In genomic region chr5:1037671-1038416, GRCh38 we compare ENCODE assay signal across 3 cellular contexts.
TF ChIP-seq lines count a peak whose summit lies in the region.

No MANE protein-coding gene starts in this region.

TF ChIP-seq in SK-N-SH, 30 proteins besides CTCF, POLR2A, EP300 and RAD21:
- no peak for TF ChIP-seq SMC3 (IDR thresholded peaks at IDR 0.05; ENCODE audit: low read depth, low read length)
- no peak for TF ChIP-seq EZH2phosphoT487 (IDR thresholded peaks at IDR 0.05; ENCODE audit: borderline replicate concordance, low read depth)
- no peak for TF ChIP-seq YY1 (IDR thresholded peaks at IDR 0.05; ENCODE audit: low read depth)
- no peak for TF ChIP-seq TAF1 (IDR thresholded peaks at IDR 0.05; ENCODE audit: borderline replicate concordance, low read depth, low read length)
- TF ChIP-seq, protein P1, sequence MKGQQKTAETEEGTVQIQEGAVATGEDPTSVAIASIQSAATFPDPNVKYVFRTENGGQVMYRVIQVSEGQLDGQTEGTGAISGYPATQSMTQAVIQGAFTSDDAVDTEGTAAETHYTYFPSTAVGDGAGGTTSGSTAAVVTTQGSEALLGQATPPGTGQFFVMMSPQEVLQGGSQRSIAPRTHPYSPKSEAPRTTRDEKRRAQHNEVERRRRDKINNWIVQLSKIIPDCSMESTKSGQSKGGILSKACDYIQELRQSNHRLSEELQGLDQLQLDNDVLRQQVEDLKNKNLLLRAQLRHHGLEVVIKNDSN (IDR thresholded peaks at IDR 0.05; ENCODE audit: borderline replicate concordance, low read depth), result no peak
- TF ChIP-seq MEF2A (IDR thresholded peaks at IDR 0.05; ENCODE audit: borderline replicate concordance, low read depth), result no peak
- TF ChIP-seq CHD2 (IDR thresholded peaks at IDR 0.05; ENCODE audit: low read length, partially characterized antibody), result no peak
- TF ChIP-seq FOXJ3 (CRISPR knock-in tag; IDR thresholded peaks at IDR 0.05), result no peak
- no peak for TF ChIP-seq GABPA (IDR thresholded peaks at IDR 0.05; ENCODE audit: low read depth)
- TF ChIP-seq, protein P2, sequence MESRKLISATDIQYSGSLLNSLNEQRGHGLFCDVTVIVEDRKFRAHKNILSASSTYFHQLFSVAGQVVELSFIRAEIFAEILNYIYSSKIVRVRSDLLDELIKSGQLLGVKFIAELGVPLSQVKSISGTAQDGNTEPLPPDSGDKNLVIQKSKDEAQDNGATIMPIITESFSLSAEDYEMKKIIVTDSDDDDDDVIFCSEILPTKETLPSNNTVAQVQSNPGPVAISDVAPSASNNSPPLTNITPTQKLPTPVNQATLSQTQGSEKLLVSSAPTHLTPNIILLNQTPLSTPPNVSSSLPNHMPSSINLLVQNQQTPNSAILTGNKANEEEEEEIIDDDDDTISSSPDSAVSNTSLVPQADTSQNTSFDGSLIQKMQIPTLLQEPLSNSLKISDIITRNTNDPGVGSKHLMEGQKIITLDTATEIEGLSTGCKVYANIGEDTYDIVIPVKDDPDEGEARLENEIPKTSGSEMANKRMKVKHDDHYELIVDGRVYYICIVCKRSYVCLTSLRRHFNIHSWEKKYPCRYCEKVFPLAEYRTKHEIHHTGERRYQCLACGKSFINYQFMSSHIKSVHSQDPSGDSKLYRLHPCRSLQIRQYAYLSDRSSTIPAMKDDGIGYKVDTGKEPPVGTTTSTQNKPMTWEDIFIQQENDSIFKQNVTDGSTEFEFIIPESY (IDR thresholded peaks at IDR 0.05; ENCODE audit: borderline replicate concordance, low read depth), result no peak
- no peak for TF ChIP-seq NFIC (IDR thresholded peaks at IDR 0.05; ENCODE audit: borderline replicate concordance)
- no peak for TF ChIP-seq IRF3 (IDR thresholded peaks at IDR 0.05; ENCODE audit: low read depth, low read length)
- no peak for TF ChIP-seq FOXM1 (IDR thresholded peaks at IDR 0.05; ENCODE audit: low read depth)
- no peak for TF ChIP-seq POLR2AphosphoS5 (IDR thresholded peaks at IDR 0.05; ENCODE audit: low read depth, low read length)
- TF ChIP-seq RCOR1 (IDR thresholded peaks at IDR 0.05; ENCODE audit: low read length), result no peak
- no peak for TF ChIP-seq GATA2 (CRISPR knock-in tag; IDR thresholded peaks at IDR 0.05)
- TF ChIP-seq MXI1 (IDR thresholded peaks at IDR 0.05; ENCODE audit: low read depth, low read length), result no peak
- TF ChIP-seq RXRA (IDR thresholded peaks at IDR 0.05; ENCODE audit: borderline replicate concordance, low read depth), result no peak

TF ChIP-seq in SK-N-SH treated with all-trans-retinoic acid at 6 μM for 48 hours, 23 proteins besides CTCF, POLR2A, EP300 and RAD21:
- TF ChIP-seq ARNTL (CRISPR knock-in tag; IDR thresholded peaks at IDR 0.05; ENCODE audit: borderline replicate concordance, low read depth), result no peak

TF ChIP-seq in K562, 482 proteins besides CTCF, POLR2A, EP300 and RAD21:
- TF ChIP-seq E2F6 (IDR thresholded peaks at IDR 0.05; ENCODE audit: borderline replicate concordance in 1 of 2, extremely low read depth in 1 of 2, insufficient read depth in 1 of 2, insufficient read length in 1 of 2, low read depth in 1 of 2, low read length in 1 of 2, poor library complexity in 1 of 2, severe bottlenecking in 1 of 2), result peak in 1 of 2 experiments; percentile 75
- no peak for TF ChIP-seq SAFB2 (IDR thresholded peaks at IDR 0.05; ENCODE audit: borderline replicate concordance, low read depth, low read length, severe bottlenecking)
- peak; percentile 50; the same call in 1 of the 2 replicates for TF ChIP-seq L3MBTL2 (IDR thresholded peaks at IDR 0.05)
- no peak for TF ChIP-seq ETS2 (tag; IDR thresholded peaks at IDR 0.05; ENCODE audit: borderline replicate concordance, poor library complexity, severe bottlenecking)
- TF ChIP-seq, protein P3, sequence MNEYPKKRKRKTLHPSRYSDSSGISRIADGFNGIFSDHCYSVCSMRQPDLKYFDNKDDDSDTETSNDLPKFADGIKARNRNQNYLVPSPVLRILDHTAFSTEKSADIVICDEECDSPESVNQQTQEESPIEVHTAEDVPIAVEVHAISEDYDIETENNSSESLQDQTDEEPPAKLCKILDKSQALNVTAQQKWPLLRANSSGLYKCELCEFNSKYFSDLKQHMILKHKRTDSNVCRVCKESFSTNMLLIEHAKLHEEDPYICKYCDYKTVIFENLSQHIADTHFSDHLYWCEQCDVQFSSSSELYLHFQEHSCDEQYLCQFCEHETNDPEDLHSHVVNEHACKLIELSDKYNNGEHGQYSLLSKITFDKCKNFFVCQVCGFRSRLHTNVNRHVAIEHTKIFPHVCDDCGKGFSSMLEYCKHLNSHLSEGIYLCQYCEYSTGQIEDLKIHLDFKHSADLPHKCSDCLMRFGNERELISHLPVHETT (CRISPR knock-in tag; conservative IDR thresholded peaks at IDR 0.05 in 1 of 2, IDR thresholded peaks at IDR 0.05 in 1 of 2), result no peak
